29 cellular contexts compared by ENCODE assay signal in genomic region chr7:71477441-71477840, GRCh38.
"Had no signal": no experiment of that assay in that cellular context is flagged by ENCODE, and none has a peak within 500 bp of the region (broad histone marks: within the 10 kb centered on the region; RNA-seq: fewer than 3 reads in every experiment).

No MANE protein-coding gene starts in this region.

- DNase-seq: activated CD4-positive, alpha-beta memory T cell treated with anti-CD3 and anti-CD28 coated beads, Interleukin-2, amount 10 ng/mL, durations not matched to agents 7 days and 5 days; activated CD4-positive, alpha-beta T cell treated with anti-CD3 and anti-CD28 coated beads for 36 hours; activated CD4-positive, alpha-beta T cell treated with anti-CD3 and anti-CD28 coated beads, Interleukin-2, amount 50 U/mL, for 1 hour; activated CD4-positive, CD25-positive, alpha-beta regulatory T cell; activated gamma-delta T cell; activated naive CD4-positive, alpha-beta T cell treated with anti-CD3 and anti-CD28 coated beads for 36 hours; activated T-cell treated with anti-CD3 and anti-CD28 coated beads for 4 hours; activated T-cell treated with anti-CD3 and anti-CD28 coated beads, Interleukin-2, amount 50 U/mL, for 48 hours; amygdala; cerebellar nuclear complex; colonic mucosa; MG63; MV-4-11; NCI-H1092 treated with DMSO at 0.1 percent for 48 hours; NCI-H1436; NCI-H187 treated with DMSO at 0.1 percent for 48 hours; NCI-H2227 treated with DMSO at 0.1 percent for 48 hours; NCI-H446 treated with DMSO at 0.1 percent for 48 hours; NCI-H524 treated with DMSO at 0.1 percent for 48 hours; NCI-H748 treated with DMSO at 0.1 percent for 48 hours; RPMI8226; T-cell; T-helper 2 cell; T1000 had no signal

- H3K27ac ChIP-seq: colonic mucosa, SK-N-MC had no signal

- H3K4me3 ChIP-seq: colonic mucosa, MG63, SK-N-MC had no signal

- H3K9me3 ChIP-seq: colonic mucosa, MG63 had no signal

- H3K36me3 ChIP-seq: colonic mucosa, MG63 had no signal

- H3K4me1 ChIP-seq: colonic mucosa had no signal

- FAIRE-seq: astrocyte, TTC549 had no signal

- ATAC-seq: activated CD4-positive, alpha-beta T cell treated with anti-CD3 and anti-CD28 coated beads for 36 hours; activated T-helper 17 cell treated with anti-CD3 and anti-CD28 coated beads, Interleukin-2, amount 50 U/mL, for 72 hours; Right ventricle myocardium inferior; T-cell had no signal

- H3K27me3 ChIP-seq: colonic mucosa, MG63 had no signal
